In genomic region chr2:159807183-159808037, GRCh38 we compare ENCODE assay signal across 7 cellular contexts. TPM values are rescaled to one million over a fixed set of nuclear protein-coding genes. Genes with fewer than 3 reads are reported as not detected.
DNase-seq lines count a peak whose midpoint lies in the region; TF ChIP-seq lines count a peak whose summit lies in the region.

No MANE protein-coding gene starts in this region.

- H4K8ac ChIP-seq in mesendoderm (ENCODE audit: low read depth, low read length), result no peak overlapping the region

- H3K4me3 ChIP-seq in HFF-Myc (replicated peaks; ENCODE audit: low read depth, low read length) (no peak overlapping the region), OCI-LY7 (ENCODE audit: low read depth, low read length, poor library complexity, severe bottlenecking) (no peak overlapping the region), dorsolateral prefrontal cortex (no peak overlapping the region), mesendoderm (ENCODE audit: low read length) (no peak overlapping the region)

- H3K23ac ChIP-seq in mesendoderm (ENCODE audit: low read length), result no peak overlapping the region

- POLR2A ChIA-PET in OCI-LY7 (lab: Charles Lee), result no interaction called here

- H3K4me1 ChIP-seq in OCI-LY7 (ENCODE audit: insufficient read depth, low read length, poor library complexity, severe bottlenecking), result no peaks in the 10 kb centered on the region
- H3K4me1 ChIP-seq in mesendoderm (ENCODE audit: control insufficient read depth, low read depth, low read length), result no peaks in the 10 kb centered on the region

- H3K79me1 ChIP-seq in mesendoderm (ENCODE audit: low read length), result no peaks in the 10 kb centered on the region

- H3K9me2 ChIP-seq in OCI-LY7 (ENCODE audit: insufficient read depth, low read length), result no peaks in the 10 kb centered on the region

- no peak overlapping the region for H3K4me2 ChIP-seq in OCI-LY7 (ENCODE audit: low read length)
- no peak overlapping the region for H3K4me2 ChIP-seq in mesendoderm (ENCODE audit: low read length)

- H3K56ac ChIP-seq in mesendoderm (ENCODE audit: low read length), result no peak overlapping the region

- no peak overlapping the region for H3K27ac ChIP-seq in OCI-LY7 (ENCODE audit: low read depth, low read length, poor library complexity, severe bottlenecking)
- no peak overlapping the region for H3K27ac ChIP-seq in dorsolateral prefrontal cortex
- no peak overlapping the region for H3K27ac ChIP-seq in mesendoderm (ENCODE audit: low read depth, low read length)

- CTCF ChIA-PET in OCI-LY7 (lab: Charles Lee; ENCODE audit: unreplicated experiment), result no interaction called here

- no peak overlapping the region for H3K4ac ChIP-seq in mesendoderm (ENCODE audit: low read depth, low read length)

- H2AFZ ChIP-seq in OCI-LY7 (ENCODE audit: low read length), result no peak overlapping the region

- H4K20me1 ChIP-seq in OCI-LY7 (ENCODE audit: insufficient read depth, low read length), result no peaks in the 10 kb centered on the region

- no peaks in the 10 kb centered on the region for H3K27me3 ChIP-seq in dorsolateral prefrontal cortex
- no peaks in the 10 kb centered on the region for H3K27me3 ChIP-seq in mesendoderm (ENCODE audit: insufficient read depth, low read length, poor library complexity)

- no peak overlapping the region for H3K18ac ChIP-seq in mesendoderm (ENCODE audit: low read length)

- H3K36me3 ChIP-seq in OCI-LY7 (ENCODE audit: insufficient read depth, low read length) (no peaks in the 10 kb centered on the region), mesendoderm (ENCODE audit: control insufficient read depth, insufficient read depth, low read length) (no peaks in the 10 kb centered on the region)

- BruUV-seq in OCI-LY7 (replicated peaks; lab: Mats Ljungman, UMichigan), result no TSS peak

- H4K5ac ChIP-seq in mesendoderm (ENCODE audit: low read length), result no peak overlapping the region

- H3K79me2 ChIP-seq in OCI-LY7 (ENCODE audit: insufficient read depth, low read depth, low read length), result no peaks in the 10 kb centered on the region
- H3K79me2 ChIP-seq in mesendoderm (ENCODE audit: control insufficient read depth, insufficient read depth, low read length), result no peaks in the 10 kb centered on the region

- 100% methylated on average over 1 of the region's 4 CpGs for WGBS in mesendoderm (ENCODE audit: extremely low coverage, insufficient coverage, low lambda C conversion rate)

- no peak overlapping the region for H2AK5ac ChIP-seq in mesendoderm (ENCODE audit: low read length)

- DNase-seq in DMS53 (lab: John Stamatoyannopoulos, UW) (peak; percentile 82), HFF-Myc (ENCODE audit: extremely low read depth, low read depth) (peak; percentile 24), OCI-LY7 (ENCODE audit: low spot score) (peak; percentile 47), dorsolateral prefrontal cortex (peak in 2 of 10 donors; percentile 21 to 25), mesendoderm (peak; percentile 73), OCI-M2 (lab: John Stamatoyannopoulos, UW; ENCODE audit: unreplicated experiment) (no peak)
- DNase-seq in stimulated activated naive CD4-positive, alpha-beta T cell treated with Interleukin-2 at 50 U/mL for 16 hours (lab: John Stamatoyannopoulos, UW), result no peak

- intact Hi-C loops in OCI-LY7 (cut with micrococcal nuclease; ENCODE audit: unreplicated experiment) (loop anchor here (1.0 to 10.0 kb wide), 3 partner anchors 190 to 906 kb away; partner anchors contain the start of gene BAZ2B), dorsolateral prefrontal cortex (cut with DNase I) (loop anchor here in 1 of 2 donors (10.0 kb wide), 1 partner anchor 673 kb away; no protein-coding TSS in a partner anchor)

- H2BK5ac ChIP-seq in mesendoderm (ENCODE audit: low read length), result no peak overlapping the region

- no peak overlapping the region for H2BK120ac ChIP-seq in mesendoderm (ENCODE audit: low read depth, low read length)

- TF ChIP-seq CTCF in HFF-Myc (IDR thresholded peaks at IDR 0.05; ENCODE audit: low read depth, low read length, missing control alignments) (peak; percentile 78), OCI-LY7 (conservative IDR thresholded peaks at IDR 0.05; ENCODE audit: low read length) (peak; percentile 89), dorsolateral prefrontal cortex (IDR thresholded peaks at IDR 0.05 in 54 of 56, conservative IDR thresholded peaks at IDR 0.05 in 2 of 56; ENCODE audit: low read depth in 1 of 56, partially characterized antibody in 56 of 56) (peak; percentile 54 to 84 (median 76))

- no peaks in the 10 kb centered on the region for H3K9me3 ChIP-seq in OCI-LY7 (ENCODE audit: low read length)

- H2BK15ac ChIP-seq in mesendoderm (replicated peaks; ENCODE audit: low read depth), result no peak overlapping the region

- H3K9ac ChIP-seq in mesendoderm (ENCODE audit: low read length), result no peak overlapping the region

RNA-seq across cellular contexts. Expression of gene CD302, which starts 9.4 kb away (rescaled TPM):
- not detected in 2 replicates for total RNA-seq in OCI-LY7 (2014; rRNA removed; shearing (Covaris generic))
- not detected in 2 replicates for total RNA-seq in OCI-LY7 (2022)
- 10 to 100 TPM in 43 of 120 experiments, 1 to 10 TPM in 77; 2.9 to 20.4 (median 8.5) TPM for total RNA-seq in dorsolateral prefrontal cortex
- polyA plus RNA-seq in mesendoderm (2013, experiment 1 of 2), result 0.56 TPM
- 0.53 TPM for polyA plus RNA-seq in mesendoderm (2013, experiment 2 of 2)

Comparison
In these comparisons a context has a peak if more than half of its experiments do, and no peak if none do; other contexts are left out.
1. DNase-seq: peak in DMS53 (single experiment), HFF-Myc (single experiment), OCI-LY7 (single experiment) and mesendoderm (single experiment); none in OCI-M2 (single experiment) and stimulated activated naive CD4-positive, alpha-beta T cell treated with Interleukin-2 at 50 U/mL for 16 hours (single experiment).
2. Peak in every context shown above with its lines, with median percentiles within 50 percentile points of each other: CTCF ChIP-seq.